Comparison of ENCODE assay signal across 37 cellular contexts in the genomic region with DNA sequence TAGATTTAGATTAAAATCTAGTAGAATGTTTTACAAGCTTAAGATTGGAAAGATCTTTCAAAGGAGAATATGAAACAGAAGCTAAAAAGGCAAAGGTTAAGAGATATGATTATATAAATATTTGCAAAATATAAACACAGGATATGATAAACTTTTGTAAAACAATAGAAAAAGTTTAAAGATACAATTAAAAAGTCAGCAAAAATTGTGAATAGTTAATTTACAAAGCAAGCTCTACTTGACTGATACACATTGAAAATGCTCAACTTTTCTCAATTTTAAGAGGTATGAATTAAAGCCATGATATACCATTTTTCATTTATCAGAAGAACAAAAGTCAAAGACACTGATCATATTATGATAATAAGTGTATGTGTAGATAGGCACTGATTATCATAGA. TPM values are rescaled to one million over a fixed set of nuclear protein-coding genes. Genes with fewer than 3 reads are reported as not detected.
A peak's percentile ranks its signal among the peaks of the same experiment; 100 is the strongest.
DNase-seq lines count a peak whose midpoint lies in the region; ATAC-seq, FAIRE-seq and TF ChIP-seq lines count a peak whose summit lies in the region.
"Had no signal": no experiment of that assay in that cellular context is flagged by ENCODE, and none has a peak within 500 bp of the region (broad histone marks: within the 10 kb centered on the region; RNA-seq: fewer than 3 reads in every experiment).

No MANE protein-coding gene starts in this region.

- TF ChIP-seq POLR2A in K562 (conservative IDR thresholded peaks at IDR 0.05): no peak

- TF ChIP-seq EP300 in K562 (IDR thresholded peaks at IDR 0.05; ENCODE audit: low read length): no peak

- ATAC-seq in K562 (no peak), GM19035 (IDR thresholded peaks at IDR 0.05; ENCODE audit: unreplicated experiment) (no peak)
- no peak for ATAC-seq in naive thymus-derived CD8-positive, alpha-beta T cell
- ATAC-seq: A549; CD8-positive, alpha-beta T cell had no signal

- H3K4me2 ChIP-seq in K562 (ENCODE audit: insufficient read depth, low read length): no peak overlapping the region
- H3K4me2 ChIP-seq: A549; BLaER1; BLaER1 treated with 17β-estradiol and CSF1 and Interleukin-3, amounts not matched to agents 10 nM and 100 nM had no signal

- peaks cover 33% of the 10 kb centered on the region for H3K36me3 ChIP-seq in K562 (ENCODE audit: control insufficient read depth, insufficient read depth, low read length)
- H3K36me3 ChIP-seq in endodermal cell (ENCODE audit: control insufficient read depth, insufficient read depth, low read length): peaks cover 65% of the 10 kb centered on the region

- H3K27me3 Mint-ChIP-seq in endodermal cell (ENCODE audit: insufficient read depth): no peaks in the 10 kb centered on the region
- H3K27me3 Mint-ChIP-seq in naive thymus-derived CD8-positive, alpha-beta T cell: no peaks in the 10 kb centered on the region
- H3K27me3 Mint-ChIP-seq: B cell; CD4-positive, alpha-beta memory T cell; CD4-positive, alpha-beta T cell; CD4-positive, CD25-positive, alpha-beta regulatory T cell; CD8-positive, alpha-beta memory T cell had no signal

- no peak for TF ChIP-seq RAD21 in K562 (CRISPR knock-in tag; conservative IDR thresholded peaks at IDR 0.05 in 1 of 2, IDR thresholded peaks at IDR 0.05 in 1 of 2)

- H3K9ac ChIP-seq in K562 (ENCODE audit: insufficient read depth in 1 of 2, low read depth in 2 of 2, low read length in 2 of 2) (no peak overlapping the region), endodermal cell (ENCODE audit: extremely low read depth, low read length, poor library complexity, severe bottlenecking) (no peak overlapping the region)
- H3K9ac ChIP-seq: BLaER1; BLaER1 treated with 17β-estradiol and CSF1 and Interleukin-3, amounts not matched to agents 10 nM and 100 nM had no signal

- DNase-seq in K562 (ENCODE audit: extremely low read depth in 1 of 4, low spot score in 3 of 4): no peak
- DNase-seq in endodermal cell: no peak
- no peak for DNase-seq in frontal cortex (ENCODE audit: low spot score in 2 of 2)
- DNase-seq in naive thymus-derived CD8-positive, alpha-beta T cell: no peak
- DNase-seq in NCI-H2227 (lab: John Stamatoyannopoulos, UW; ENCODE audit: unreplicated experiment): no peak
- DNase-seq in G401 (ENCODE audit: low spot score): no peak
- DNase-seq: 8988T; ACHN; AML-193; BE2C; C1 segment of cervical spinal cord; Caco-2; Calu3; CD4-positive, alpha-beta memory T cell; CD4-positive, alpha-beta T cell; CD4-positive, CD25-positive, alpha-beta regulatory T cell; CD8-positive, alpha-beta memory T cell; CD8-positive, alpha-beta T cell; COR-L47; DMS 273 treated with DMSO at 0.1 percent for 48 hours; DMS153; DMS53; DMS79; DMS79 treated with DMSO at 0.1 percent for 48 hours; DND-41; EL had no signal

- H3K4me1 Mint-ChIP-seq in endodermal cell: peaks cover 22% of the 10 kb centered on the region
- peaks cover 7 to 21% (median 10%) of the 10 kb centered on the region in 4 donors for H3K4me1 Mint-ChIP-seq in naive thymus-derived CD8-positive, alpha-beta T cell

- H4K20me1 ChIP-seq in K562 (replicated peaks; ENCODE audit: control insufficient read depth, insufficient read depth, low read length): no peaks in the 10 kb centered on the region

- peaks cover 71% of the 10 kb centered on the region for H3K9me3 Mint-ChIP-seq in endodermal cell
- H3K9me3 Mint-ChIP-seq in naive thymus-derived CD8-positive, alpha-beta T cell: peaks cover 8 to 77% (median 32%) of the 10 kb centered on the region in 9 donors

- in situ Hi-C loops in K562 (cut with MboI): no loop called here
- in situ Hi-C loops in G401 (cut with HindIII; ENCODE audit: low sequenced_read_pairs): no loop called here

- POLR2A ChIA-PET in K562 (lab: Yijun Ruan, JAX): no interaction called here
- POLR2A ChIA-PET in naive thymus-derived CD8-positive, alpha-beta T cell (lab: Charles Lee): no interaction called here

- no TSS peak for BruUV-seq in K562 (replicated peaks; lab: Mats Ljungman, UMichigan)

- H3K4me3 ChIP-seq in K562 (no peak overlapping the region), endodermal cell (ENCODE audit: low read length) (peak overlapping the region; percentile 70)
- H3K4me3 ChIP-seq: A549, BLaER1 had no signal

- no peak overlapping the region for H3K27ac ChIP-seq in K562 (ENCODE audit: extremely low read depth, low read depth, low read length)
- H3K27ac ChIP-seq in endodermal cell (ENCODE audit: low read depth, low read length): no peak overlapping the region
- H3K27ac ChIP-seq: 22Rv1; A549; BLaER1; BLaER1 treated with 17β-estradiol and CSF1 and Interleukin-3, amounts not matched to agents 10 nM and 100 nM; C4-2B had no signal

- H3K9me1 ChIP-seq in K562 (ENCODE audit: control insufficient read depth, insufficient read depth, low read length): no peaks in the 10 kb centered on the region

- TF ChIP-seq CTCF in K562 (IDR thresholded peaks at IDR 0.05 in 2 of 3, conservative IDR thresholded peaks at IDR 0.05 in 1 of 3; ENCODE audit: insufficient read depth in 2 of 3, low read depth in 1 of 3, low read length in 3 of 3) (no peak), endodermal cell (conservative IDR thresholded peaks at IDR 0.05) (no peak)

- H3K9me3 ChIP-seq in K562 (replicated peaks; ENCODE audit: control insufficient read depth, insufficient read depth, low read depth, low read length) (peaks cover 33% of the 10 kb centered on the region), endodermal cell (ENCODE audit: control insufficient read depth, low read length) (peaks cover 71% of the 10 kb centered on the region)

- FAIRE-seq in TTC549 (lab: Jason Lieb, UNC) (peak; percentile 51), K562 (lab: Jason Lieb, UNC) (no peak), frontal cortex (lab: Jason Lieb, UNC) (peak; percentile 26)
- FAIRE-seq: A204.1, A549, D721Med had no signal

- H3K36me3 Mint-ChIP-seq in endodermal cell (ENCODE audit: low read depth): peaks cover 73% of the 10 kb centered on the region
- peaks cover 67 to 81% (median 75%) of the 10 kb centered on the region in 3 donors for H3K36me3 Mint-ChIP-seq in naive thymus-derived CD8-positive, alpha-beta T cell

- H2AFZ ChIP-seq in K562 (ENCODE audit: low read depth, low read length): no peak overlapping the region

- H3K4me3 Mint-ChIP-seq in endodermal cell: no peak overlapping the region
- H3K4me3 Mint-ChIP-seq in naive thymus-derived CD8-positive, alpha-beta T cell: no peak overlapping the region
- H3K4me3 Mint-ChIP-seq: B cell; CD14-positive monocyte; CD4-positive, alpha-beta memory T cell; CD4-positive, alpha-beta T cell; CD4-positive, CD25-positive, alpha-beta regulatory T cell; CD8-positive, alpha-beta memory T cell; CD8-positive, alpha-beta T cell had no signal

- intact Hi-C loops in K562 (cut with micrococcal nuclease): no loop called here

- no peak overlapping the region for H3K27ac Mint-ChIP-seq in endodermal cell
- no peak overlapping the region for H3K27ac Mint-ChIP-seq in naive thymus-derived CD8-positive, alpha-beta T cell
- H3K27ac Mint-ChIP-seq: B cell; CD14-positive monocyte; CD4-positive, alpha-beta memory T cell; CD4-positive, alpha-beta T cell; CD8-positive, alpha-beta memory T cell; CD8-positive, alpha-beta T cell had no signal

- CTCF ChIA-PET in K562 (lab: Yijun Ruan, JAX; ENCODE audit: low intra/inter-chr PET ratio): no interaction called here

- peaks cover 17% of the 10 kb centered on the region for H3K79me2 ChIP-seq in K562 (ENCODE audit: control insufficient read depth, insufficient read depth, low read length)

- no peaks in the 10 kb centered on the region for H3K4me1 ChIP-seq in K562 (replicated peaks in 1 of 2; ENCODE audit: control insufficient read depth in 2 of 2, insufficient read depth in 2 of 2, low read length in 2 of 2)
- peaks cover 3% of the 10 kb centered on the region for H3K4me1 ChIP-seq in endodermal cell (ENCODE audit: control insufficient read depth, insufficient read depth, low read length)
- H3K4me1 ChIP-seq: A549, BE2C, BLaER1 had no signal

- H3K27me3 ChIP-seq in K562 (ENCODE audit: control insufficient read depth in 2 of 2, insufficient read depth in 2 of 2, low read length in 2 of 2) (no peaks in the 10 kb centered on the region), endodermal cell (ENCODE audit: control insufficient read depth, insufficient read depth, low read length, poor library complexity, severe bottlenecking) (no peaks in the 10 kb centered on the region)
- H3K27me3 ChIP-seq: BE2C; BLaER1; BLaER1 treated with 17β-estradiol and CSF1 and Interleukin-3, amounts not matched to agents 10 nM and 100 nM had no signal

TF ChIP-seq in K562, 482 proteins besides CTCF, POLR2A, EP300 and RAD21:
- TF ChIP-seq ZNF507 (tag; conservative IDR thresholded peaks at IDR 0.05): 0 out of 2 replicates have a peak, but pooled peaks have one; percentile 16
- TF ChIP-seq HDAC1 (IDR thresholded peaks at IDR 0.05): no peak
- peak; percentile 54; the same call in 1 of the 2 replicates for TF ChIP-seq C11orf30 (IDR thresholded peaks at IDR 0.05; ENCODE audit: low read depth)
- TF ChIP-seq ZNF316 (IDR thresholded peaks at IDR 0.05): peak; percentile 50

RNA-seq across cellular contexts. Expression of a gene that starts 21.0 kb away (rescaled TPM):
- 61.7 and 148 TPM in 2 replicates for total RNA-seq in K562 (2011; cell fraction: chromatin; rRNA removed; ENCODE audit: low replicate concordance)
- total RNA-seq in K562 (2011; cell fraction: nucleolus; rRNA removed): 21.7 and 33.6 TPM in 2 replicates
- 48.9 and 50.8 TPM in 2 replicates for total RNA-seq in K562 (2011; cell fraction: nucleoplasm; rRNA removed)
- total RNA-seq in K562 (2014; rRNA removed) (21.1 and 21.4 TPM in 2 replicates), K562 (2014; rRNA removed; fragmentation: Illumina TruSeq; extraction: Trizol) (39.5 and 40.1 TPM in 2 replicates), K562 (2015; rRNA removed; fragmentation: Illumina TruSeq; extraction: Trizol) (30.3 and 33.2 TPM in 2 replicates), K562 (2021) (48.7 and 50.0 TPM in 2 replicates), endodermal cell (10 to 100 TPM; 39.3 to 50.4 TPM), frontal cortex (33.0 TPM)
- polyA plus RNA-seq in K562 (2011; rRNA removed) (46.1 and 69.1 TPM in 2 replicates), K562 (2014; fragmentation: Illumina TruSeq; extraction: Trizol) (28.1 and 32.2 TPM in 2 replicates), K562 (2014; fragmentation: Nextera tagmentation; extraction: Ambion mirVana) (10 to 100 TPM; 14.1 to 17.2 TPM), K562 (2014; rRNA removed) (19.1 and 23.2 TPM in 2 replicates)
- 21.1 and 29.2 TPM in 2 replicates for polyA plus RNA-seq in K562 (2011; cell fraction: cytosol; rRNA removed)
- polyA plus RNA-seq in K562 (2011; cell fraction: nucleus; rRNA removed): 49.6 and 50.5 TPM in 2 replicates
- polyA plus RNA-seq in K562 (2012): 25.3 and 31.0 TPM in 2 replicates
- polyA minus RNA-seq in K562 (2011; rRNA and poly(A)+ RNA removed): 224 and 294 TPM in 2 replicates
- 23.4 and 60.6 TPM in 2 replicates for polyA minus RNA-seq in K562 (2011; cell fraction: cytosol; rRNA and poly(A)+ RNA removed)
- 26.7 and 41.5 TPM in 2 replicates for polyA minus RNA-seq in K562 (2011; cell fraction: nucleus; rRNA and poly(A)+ RNA removed)
- 21.7 TPM for polyA plus RNA-seq in endodermal cell (2013, experiment 1 of 2)
- 21.9 TPM for polyA plus RNA-seq in endodermal cell (2013, experiment 2 of 2)
- total RNA-seq in naive thymus-derived CD8-positive, alpha-beta T cell: 10 to 100 TPM; 46.7 to 52.0 TPM
- 10 to 100 TPM; 16.6 to 22.8 (median 17.2) TPM for polyA plus RNA-seq in naive thymus-derived CD8-positive, alpha-beta T cell
- 10.6 and 17.8 TPM in 2 replicates for total RNA-seq in G401 (2014; rRNA removed; shearing (Covaris generic))
